ENCODE assay signal across 1 cellular context in genomic region chr17:73189417-73190099, GRCh38.
A peak's percentile ranks its signal among the peaks of the same experiment; 100 is the strongest.
TF ChIP-seq lines count a peak whose summit lies in the region.

No MANE protein-coding gene starts in this region.

TF ChIP-seq in K562, 482 proteins besides CTCF, POLR2A, EP300 and RAD21 (continued from another document and continues in another):
- TF ChIP-seq CHD7 (IDR thresholded peaks at IDR 0.05; ENCODE audit: low read depth, low read length) (no peak), CEBPG (CRISPR knock-in tag; IDR thresholded peaks at IDR 0.05) (no peak), CEBPG (tag; conservative IDR thresholded peaks at IDR 0.05 in 1 of 2, IDR thresholded peaks at IDR 0.05 in 1 of 2) (no peak), STAT6 (CRISPR knock-in tag; IDR thresholded peaks at IDR 0.05) (no peak), BCLAF1 (IDR thresholded peaks at IDR 0.05; ENCODE audit: borderline replicate concordance in 1 of 2, control insufficient read depth in 1 of 2, low read depth in 2 of 2, low read length in 1 of 2) (no peak), E4F1 (CRISPR knock-in tag; IDR thresholded peaks at IDR 0.05; ENCODE audit: borderline replicate concordance) (no peak), PHF20 (IDR thresholded peaks at IDR 0.05; ENCODE audit: partially characterized antibody) (no peak), ZBTB1 (CRISPR knock-in tag; IDR thresholded peaks at IDR 0.05; ENCODE audit: borderline replicate concordance, low read depth) (no peak), TOE1 (IDR thresholded peaks at IDR 0.05; ENCODE audit: borderline replicate concordance) (peak; percentile 64; the same call in 1 of the 2 replicates), TOE1 (CRISPR knock-in tag; IDR thresholded peaks at IDR 0.05; ENCODE audit: borderline replicate concordance, low read depth) (no peak), RFX5 (IDR thresholded peaks at IDR 0.05; ENCODE audit: low read depth, low read length) (no peak), HES1 (IDR thresholded peaks at IDR 0.05; ENCODE audit: low read depth) (no peak), XRCC4 (IDR thresholded peaks at IDR 0.05; ENCODE audit: extremely low read depth, insufficient read depth, insufficient read length) (no peak), RAD51 (IDR thresholded peaks at IDR 0.05; ENCODE audit: borderline replicate concordance, low read depth) (peak; percentile 51; the same call in 1 of the 2 replicates), SIX5 (IDR thresholded peaks at IDR 0.05; ENCODE audit: borderline replicate concordance in 1 of 2, insufficient read depth in 1 of 2, low read depth in 1 of 2, low read length in 2 of 2) (no peak), PRMT5 (CRISPR knock-in tag; IDR thresholded peaks at IDR 0.05) (no peak), TFAP4 (CRISPR knock-in tag; IDR thresholded peaks at IDR 0.05; ENCODE audit: borderline replicate concordance) (no peak; the same call in 1 of the 2 replicates), DDX20 (tag; IDR thresholded peaks at IDR 0.05; ENCODE audit: low read depth) (no peak), ARID3B (CRISPR knock-in tag; IDR thresholded peaks at IDR 0.05; ENCODE audit: borderline replicate concordance) (no peak), TFE3 (CRISPR knock-in tag; IDR thresholded peaks at IDR 0.05) (0 out of 2 replicates have a peak, but pooled peaks have one; percentile 28), MIER1 (IDR thresholded peaks at IDR 0.05; ENCODE audit: low read depth) (no peak), TCF15 (CRISPR knock-in tag; IDR thresholded peaks at IDR 0.05) (no peak), KAT8 (IDR thresholded peaks at IDR 0.05; ENCODE audit: low read depth) (no peak), SMC3 (conservative IDR thresholded peaks at IDR 0.05; ENCODE audit: insufficient read depth, low read depth, low read length) (peak; percentile 55; the same call in 1 of the 2 replicates), PYGO2 (tag; IDR thresholded peaks at IDR 0.05) (no peak)
